Comparison of ENCODE assay signal across 19 cellular contexts in genomic region chr21:34945288-34945687, GRCh38.
DNase-seq lines count a peak whose midpoint lies in the region; ATAC-seq and TF ChIP-seq lines count a peak whose summit lies in the region.
"Had no signal": no experiment of that assay in that cellular context is flagged by ENCODE, and none has a peak within 500 bp of the region (broad histone marks: within the 10 kb centered on the region; RNA-seq: fewer than 3 reads in every experiment).

No MANE protein-coding gene starts in this region.

- no peak for TF ChIP-seq CTCF in CD4-positive, alpha-beta T cell (IDR thresholded peaks at IDR 0.05)
- TF ChIP-seq CTCF in natural killer cell (IDR thresholded peaks at IDR 0.05) (no peak), chondrocyte (IDR thresholded peaks at IDR 0.05) (no peak)

- no peak overlapping the region for H3K4me3 Mint-ChIP-seq in activated CD4-positive, alpha-beta T cell treated with anti-CD3 and anti-CD28 coated beads, Interleukin-2, amount 10 ng/mL, durations not matched to agents 7 days and 5 days
- H3K4me3 Mint-ChIP-seq in CD4-positive, alpha-beta T cell, result peak overlapping the region; percentile 26
- peak overlapping the region; percentile 43 for H3K4me3 Mint-ChIP-seq in activated T-helper 1 cell treated with anti-CD3 and anti-CD28 coated beads, Interleukin-12 subunit alpha, Interleukin-12 subunit beta, Interleukin-2, Interleukin-4 antibody, amounts not matched to agents 30 ng/mL and 10 ng/mL and 1 ng/mL, durations not matched to agents 14 hours and 24 hours and 36 hours
- H3K4me3 Mint-ChIP-seq in natural killer cell (no peak overlapping the region), chondrocyte (ENCODE audit: unreplicated experiment) (no peak overlapping the region)
- H3K4me3 Mint-ChIP-seq: dendritic cell treated with granulocyte-macrophage colony-stimulating factor and Interleukin-4, amounts not matched to agents 40 ng/mL and 50 ng/mL, for 4 days; mesothelial cell of epicardium had no signal

- H3K36me3 Mint-ChIP-seq in activated CD4-positive, alpha-beta T cell treated with anti-CD3 and anti-CD28 coated beads, Interleukin-2, amount 10 ng/mL, durations not matched to agents 7 days and 5 days (ENCODE audit: low read depth), result peaks cover 29% of the 10 kb centered on the region
- peaks cover 16% of the 10 kb centered on the region for H3K36me3 Mint-ChIP-seq in CD4-positive, alpha-beta T cell (ENCODE audit: low read depth)
- H3K36me3 Mint-ChIP-seq in activated T-helper 1 cell treated with anti-CD3 and anti-CD28 coated beads, Interleukin-12 subunit alpha, Interleukin-12 subunit beta, Interleukin-2, Interleukin-4 antibody, amounts not matched to agents 30 ng/mL and 10 ng/mL and 1 ng/mL, durations not matched to agents 14 hours and 24 hours and 36 hours (ENCODE audit: low read depth), result peaks cover 18% of the 10 kb centered on the region
- no peaks in the 10 kb centered on the region for H3K36me3 Mint-ChIP-seq in natural killer cell
- H3K36me3 Mint-ChIP-seq in chondrocyte (ENCODE audit: low read depth), result no peaks in the 10 kb centered on the region
- H3K36me3 Mint-ChIP-seq: mesothelial cell of epicardium had no signal

- no peaks in the 10 kb centered on the region for H3K9me3 ChIP-seq in CD4-positive, alpha-beta T cell (ENCODE audit: control insufficient read depth, low read length)
- H3K9me3 ChIP-seq: A549, adrenal gland, suprapubic skin, uterus had no signal

- DNase-seq in activated CD4-positive, alpha-beta T cell treated with anti-CD3 and anti-CD28 coated beads, Interleukin-2, amount 10 ng/mL, durations not matched to agents 7 days and 5 days, result no peak
- DNase-seq in activated CD4-positive, alpha-beta T cell treated with anti-CD3 and anti-CD28 coated beads for 48 hours, result no peak
- DNase-seq in CD4-positive, alpha-beta T cell, result no peak
- no peak for DNase-seq in activated T-helper 1 cell treated with anti-CD3 and anti-CD28 coated beads, Interleukin-12 subunit alpha, Interleukin-12 subunit beta, Interleukin-2, Interleukin-4 antibody, amounts not matched to agents 30 ng/mL and 10 ng/mL and 1 ng/mL, durations not matched to agents 14 hours and 24 hours and 36 hours (ENCODE audit: low spot score)
- DNase-seq in natural killer cell (no peak), chondrocyte (ENCODE audit: low spot score) (no peak), hypothalamus (lab: John Stamatoyannopoulos, UW) (no peak)
- DNase-seq: adrenal gland, GF-D8, NCI-H1417 treated with DMSO at 0.1 percent for 48 hours, uterus had no signal

- H3K4me1 Mint-ChIP-seq in activated CD4-positive, alpha-beta T cell treated with anti-CD3 and anti-CD28 coated beads, Interleukin-2, amount 10 ng/mL, durations not matched to agents 7 days and 5 days, result peaks cover 89% of the 10 kb centered on the region
- H3K4me1 Mint-ChIP-seq in CD4-positive, alpha-beta T cell (ENCODE audit: low read depth), result peaks cover 89% of the 10 kb centered on the region
- peaks cover 70% of the 10 kb centered on the region for H3K4me1 Mint-ChIP-seq in activated T-helper 1 cell treated with anti-CD3 and anti-CD28 coated beads, Interleukin-12 subunit alpha, Interleukin-12 subunit beta, Interleukin-2, Interleukin-4 antibody, amounts not matched to agents 30 ng/mL and 10 ng/mL and 1 ng/mL, durations not matched to agents 14 hours and 24 hours and 36 hours (ENCODE audit: low read depth)
- H3K4me1 Mint-ChIP-seq in natural killer cell (peaks cover 42 to 45% of the 10 kb centered on the region in 2 donors), chondrocyte (ENCODE audit: low read depth) (peaks cover 28% of the 10 kb centered on the region)

- intact Hi-C loops in CD4-positive, alpha-beta T cell (cut with DNase I, micrococcal nuclease), result no loop called here
- intact Hi-C loops in activated T-helper 1 cell treated with anti-CD3 and anti-CD28 coated beads, Interleukin-12 subunit alpha, Interleukin-12 subunit beta, Interleukin-2, Interleukin-4 antibody, amounts not matched to agents 30 ng/mL and 10 ng/mL and 1 ng/mL, durations not matched to agents 14 hours and 24 hours and 36 hours (cut with micrococcal nuclease), result loop anchor here (1.0 kb wide), 5 partner anchors 17 to 100 kb away; no protein-coding TSS in a partner anchor
- intact Hi-C loops in natural killer cell (cut with micrococcal nuclease), result no loop called here

- H3K27me3 ChIP-seq in CD4-positive, alpha-beta T cell (ENCODE audit: control insufficient read depth, insufficient read depth, low read length), result no peaks in the 10 kb centered on the region
- H3K27me3 ChIP-seq: uterus had no signal

- H3K27ac Mint-ChIP-seq in activated CD4-positive, alpha-beta T cell treated with anti-CD3 and anti-CD28 coated beads, Interleukin-2, amount 10 ng/mL, durations not matched to agents 7 days and 5 days, result peak overlapping the region; percentile 21
- H3K27ac Mint-ChIP-seq in CD4-positive, alpha-beta T cell, result peak overlapping the region; percentile 53
- peak overlapping the region; percentile 90 for H3K27ac Mint-ChIP-seq in activated T-helper 1 cell treated with anti-CD3 and anti-CD28 coated beads, Interleukin-12 subunit alpha, Interleukin-12 subunit beta, Interleukin-2, Interleukin-4 antibody, amounts not matched to agents 30 ng/mL and 10 ng/mL and 1 ng/mL, durations not matched to agents 14 hours and 24 hours and 36 hours
- H3K27ac Mint-ChIP-seq in natural killer cell (peak overlapping the region; percentile 11 to 53), chondrocyte (ENCODE audit: unreplicated experiment) (no peak overlapping the region)
- H3K27ac Mint-ChIP-seq: mesothelial cell of epicardium had no signal

- POLR2A ChIA-PET in activated CD4-positive, alpha-beta T cell treated with anti-CD3 and anti-CD28 coated beads, Interleukin-2, amount 10 ng/mL, durations not matched to agents 7 days and 5 days (lab: Charles Lee), result no interaction called here
- POLR2A ChIA-PET in CD4-positive, alpha-beta T cell (lab: Charles Lee), result interaction anchor here (1.0 to 3.0 kb wide), 3 partner anchors 9 to 39 kb away, joined by 3 to 15 read pairs (median 12); no protein-coding TSS in a partner anchor

- H3K9me3 Mint-ChIP-seq in activated CD4-positive, alpha-beta T cell treated with anti-CD3 and anti-CD28 coated beads, Interleukin-2, amount 10 ng/mL, durations not matched to agents 7 days and 5 days, result peaks cover 3% of the 10 kb centered on the region
- H3K9me3 Mint-ChIP-seq in CD4-positive, alpha-beta T cell, result no peaks in the 10 kb centered on the region
- H3K9me3 Mint-ChIP-seq in activated T-helper 1 cell treated with anti-CD3 and anti-CD28 coated beads, Interleukin-12 subunit alpha, Interleukin-12 subunit beta, Interleukin-2, Interleukin-4 antibody, amounts not matched to agents 30 ng/mL and 10 ng/mL and 1 ng/mL, durations not matched to agents 14 hours and 24 hours and 36 hours, result no peaks in the 10 kb centered on the region
- no peaks in the 10 kb centered on the region for H3K9me3 Mint-ChIP-seq in natural killer cell
- no peaks in the 10 kb centered on the region for H3K9me3 Mint-ChIP-seq in chondrocyte (ENCODE audit: low read depth)
- H3K9me3 Mint-ChIP-seq: dendritic cell treated with granulocyte-macrophage colony-stimulating factor and Interleukin-4, amounts not matched to agents 40 ng/mL and 50 ng/mL, for 4 days; mesothelial cell of epicardium had no signal

- no peaks in the 10 kb centered on the region for H3K27me3 Mint-ChIP-seq in activated CD4-positive, alpha-beta T cell treated with anti-CD3 and anti-CD28 coated beads, Interleukin-2, amount 10 ng/mL, durations not matched to agents 7 days and 5 days
- no peaks in the 10 kb centered on the region for H3K27me3 Mint-ChIP-seq in CD4-positive, alpha-beta T cell
- H3K27me3 Mint-ChIP-seq in activated T-helper 1 cell treated with anti-CD3 and anti-CD28 coated beads, Interleukin-12 subunit alpha, Interleukin-12 subunit beta, Interleukin-2, Interleukin-4 antibody, amounts not matched to agents 30 ng/mL and 10 ng/mL and 1 ng/mL, durations not matched to agents 14 hours and 24 hours and 36 hours (ENCODE audit: insufficient read depth), result no peaks in the 10 kb centered on the region
- H3K27me3 Mint-ChIP-seq in natural killer cell (ENCODE audit: low read depth in 2 of 2) (no peaks in the 10 kb centered on the region), chondrocyte (ENCODE audit: low read depth) (no peaks in the 10 kb centered on the region)
- H3K27me3 Mint-ChIP-seq: dendritic cell treated with granulocyte-macrophage colony-stimulating factor and Interleukin-4, amounts not matched to agents 40 ng/mL and 50 ng/mL, for 4 days had no signal

- no peak for ATAC-seq in CD4-positive, alpha-beta T cell (ENCODE audit: poor library complexity)
- ATAC-seq in natural killer cell (no peak), HG02885 (IDR thresholded peaks at IDR 0.05; ENCODE audit: poor library complexity, unreplicated experiment) (no peak)
- ATAC-seq: A549, left lobe of liver had no signal

- CTCF ChIA-PET in activated CD4-positive, alpha-beta T cell treated with anti-CD3 and anti-CD28 coated beads, Interleukin-2, amount 10 ng/mL, durations not matched to agents 7 days and 5 days (lab: Charles Lee), result interaction anchor here (1.5 to 2.4 kb wide), 4 partner anchors 9 to 30 kb away, joined by 3 to 16 read pairs (median 10); no protein-coding TSS in a partner anchor
- CTCF ChIA-PET in CD4-positive, alpha-beta T cell (lab: Charles Lee), result interaction anchor here (1.5 to 2.2 kb wide), 5 partner anchors 10 to 57 kb away, joined by 4 to 9 read pairs (median 6); no protein-coding TSS in a partner anchor

- no peak overlapping the region for H3K27ac ChIP-seq in CD4-positive, alpha-beta T cell (ENCODE audit: low read depth, low read length)
- H3K27ac ChIP-seq: A549, adrenal gland, C4-2B, skin epidermis, suprapubic skin, uterus had no signal

Comparison
In these comparisons a context has a peak if more than half of its experiments do, and no peak if none do; other contexts are left out.
1. H3K4me3 Mint-ChIP-seq: peak in CD4-positive, alpha-beta T cell (single experiment) and activated T-helper 1 cell treated with anti-CD3 and anti-CD28 coated beads, Interleukin-12 subunit alpha, Interleukin-12 subunit beta, Interleukin-2, Interleukin-4 antibody, amounts not matched to agents 30 ng/mL and 10 ng/mL and 1 ng/mL, durations not matched to agents 14 hours and 24 hours and 36 hours (single experiment); none in activated CD4-positive, alpha-beta T cell treated with anti-CD3 and anti-CD28 coated beads, Interleukin-2, amount 10 ng/mL, durations not matched to agents 7 days and 5 days (single experiment), natural killer cell (single experiment) and chondrocyte (single experiment).